Comparison of ENCODE assay signal across 13 cellular contexts in genomic region chr18:71105994-71106546, GRCh38.
"Had no signal": no experiment of that assay in that cellular context is flagged by ENCODE, and none has a peak within 500 bp of the region (broad histone marks: within the 10 kb centered on the region; RNA-seq: fewer than 3 reads in every experiment).

No MANE protein-coding gene starts in this region.

- H3K4me1 ChIP-seq: esophagus squamous epithelium, neural progenitor cell had no signal

- DNase-seq: activated CD4-positive, alpha-beta T cell treated with anti-CD3 and anti-CD28 coated beads for 48 hours; activated CD8-positive, alpha-beta T cell treated with anti-CD3 and anti-CD28 coated beads for 36 hours; activated gamma-delta T cell; activated T-cell treated with anti-CD3 and anti-CD28 coated beads, Interleukin-2, amount 50 U/mL, for 48 hours; esophagus squamous epithelium; foreskin melanocyte; left colon; ovary; stimulated activated CD4-positive, alpha-beta T cell treated with anti-CD3 and anti-CD28 coated beads, Interleukin-1b, Interleukin-23, amount 100 ng/mL, for 48 hours; stimulated activated naive CD8-positive, alpha-beta T cell treated with anti-CD3 and anti-CD28 coated beads, Interleukin-15, amount 100 ng/mL, for 72 hours; SW 1271 had no signal

- H3K27me3 ChIP-seq: esophagus squamous epithelium, neural progenitor cell, ovary had no signal

- H3K9me3 ChIP-seq: esophagus squamous epithelium, ovary had no signal

- ATAC-seq: activated CD8-positive, alpha-beta T cell treated with anti-CD3 and anti-CD28 coated beads for 36 hours; left colon; stimulated activated naive CD8-positive, alpha-beta T cell treated with anti-CD3 and anti-CD28 coated beads, Interleukin-15, amount 100 ng/mL, for 72 hours; WTC11 had no signal

- H3K27ac ChIP-seq: neural progenitor cell, ovary had no signal

- H3K4me3 ChIP-seq: esophagus squamous epithelium, neural progenitor cell, ovary had no signal

- H3K36me3 ChIP-seq: esophagus squamous epithelium, neural progenitor cell, ovary had no signal
